22 cellular contexts compared by ENCODE assay signal in genomic region chr2:169237939-169238338, GRCh38.
"Had no signal": no experiment of that assay in that cellular context is flagged by ENCODE, and none has a peak within 500 bp of the region (broad histone marks: within the 10 kb centered on the region; RNA-seq: fewer than 3 reads in every experiment).

No MANE protein-coding gene starts in this region.

- H3K27me3 ChIP-seq: gastrocnemius medialis, spleen, tibial artery had no signal

- H3K9me3 Mint-ChIP-seq: nephron; stimulated activated naive CD8-positive, alpha-beta T cell treated with anti-CD3 and anti-CD28 coated beads, Interleukin-15, amount 100 ng/mL, for 72 hours; type B pancreatic cell had no signal

- ATAC-seq: gastrocnemius medialis; left lobe of liver; naive thymus-derived CD4-positive, alpha-beta T cell; psoas muscle; right cardiac atrium; stimulated activated naive CD8-positive, alpha-beta T cell treated with anti-CD3 and anti-CD28 coated beads, Interleukin-15, amount 100 ng/mL, for 72 hours had no signal

- H3K27ac ChIP-seq: gastrocnemius medialis, psoas muscle, skin epidermis, spleen, tibial artery had no signal

- DNase-seq: cortex of kidney; effector CD4-positive, alpha-beta T cell; gastrocnemius medialis; head of caudate nucleus; midbrain; naive thymus-derived CD4-positive, alpha-beta T cell; nucleus accumbens; psoas muscle; right cardiac atrium; spleen; stimulated activated CD4-positive, alpha-beta T cell treated with anti-CD3 and anti-CD28 coated beads, Interleukin-15, amount 100 ng/mL, for 24 hours; stimulated activated CD4-positive, alpha-beta T cell treated with anti-CD3 and anti-CD28 coated beads, Interleukin-4, amount 100 ng/mL, for 1 hour; stimulated activated CD8-positive, alpha-beta memory T cell treated with anti-CD3 and anti-CD28 coated beads, Interleukin-4, amount 100 ng/mL, for 48 hours; stimulated activated naive CD4-positive, alpha-beta T cell; stimulated activated naive CD8-positive, alpha-beta T cell treated with anti-CD3 and anti-CD28 coated beads, Interleukin-15, amount 100 ng/mL, for 72 hours; tibial artery had no signal

- H3K4me1 ChIP-seq: gastrocnemius medialis, psoas muscle, spleen had no signal

- H3K27ac Mint-ChIP-seq: memory B cell; naive thymus-derived CD4-positive, alpha-beta T cell; nephron; type B pancreatic cell had no signal

- H3K4me3 Mint-ChIP-seq: memory B cell; naive thymus-derived CD4-positive, alpha-beta T cell; nephron; stimulated activated naive CD8-positive, alpha-beta T cell treated with anti-CD3 and anti-CD28 coated beads, Interleukin-15, amount 100 ng/mL, for 72 hours; type B pancreatic cell had no signal

- H3K36me3 Mint-ChIP-seq: memory B cell; naive thymus-derived CD4-positive, alpha-beta T cell; type B pancreatic cell had no signal

- H3K36me3 ChIP-seq: gastrocnemius medialis, spleen, tibial artery had no signal

- H3K27me3 Mint-ChIP-seq: stimulated activated naive CD8-positive, alpha-beta T cell treated with anti-CD3 and anti-CD28 coated beads, Interleukin-15, amount 100 ng/mL, for 72 hours; type B pancreatic cell had no signal

- H3K4me3 ChIP-seq: gastrocnemius medialis, lung, psoas muscle, skin epidermis, spleen, tibial artery had no signal

- H3K4me1 Mint-ChIP-seq: memory B cell; nephron; stimulated activated naive CD8-positive, alpha-beta T cell treated with anti-CD3 and anti-CD28 coated beads, Interleukin-15, amount 100 ng/mL, for 72 hours had no signal

- H3K9me3 ChIP-seq: gastrocnemius medialis, psoas muscle, spleen, tibial artery had no signal
